Comparison of ENCODE assay signal across 12 cellular contexts in the genomic region with DNA sequence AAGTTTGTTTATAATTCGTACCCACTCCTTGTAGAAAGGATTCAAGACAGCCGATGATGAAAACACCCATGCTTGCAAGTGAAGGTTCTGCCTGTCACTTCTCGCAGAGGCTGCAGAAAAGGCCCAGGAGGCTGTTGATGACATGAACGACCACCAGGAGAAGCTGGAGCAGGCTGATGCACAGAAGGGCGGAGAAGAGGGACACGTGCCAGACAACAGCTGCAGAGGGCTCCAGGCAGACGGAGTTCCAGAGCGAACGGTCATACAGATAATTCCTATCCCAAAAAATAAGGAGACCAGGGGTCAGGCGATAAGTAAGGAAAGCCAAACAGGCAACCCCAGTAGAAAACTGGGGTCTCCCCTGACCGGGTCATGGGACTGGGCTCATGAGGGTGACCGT. TPM values are rescaled to one million over a fixed set of nuclear protein-coding genes. Genes with fewer than 3 reads are reported as not detected.
DNase-seq lines count a peak whose midpoint lies in the region; ATAC-seq and TF ChIP-seq lines count a peak whose summit lies in the region.
"Had no signal": no experiment of that assay in that cellular context is flagged by ENCODE, and none has a peak within 500 bp of the region (broad histone marks: within the 10 kb centered on the region; RNA-seq: fewer than 3 reads in every experiment).

No MANE protein-coding gene starts in this region.

- H3K4me3 ChIP-seq in BE2C (ENCODE audit: low read depth, low read length), result no peak overlapping the region
- no peak overlapping the region for H3K4me3 ChIP-seq in foreskin fibroblast (ENCODE audit: low read depth in 1 of 2, low read length in 2 of 2)

- no peak for ATAC-seq in HG03354 (IDR thresholded peaks at IDR 0.05; ENCODE audit: poor library complexity, severe bottlenecking, unreplicated experiment)

- H3K36me3 ChIP-seq in BE2C, result no peaks in the 10 kb centered on the region; the same call in 1 of the 2 replicates
- H3K36me3 ChIP-seq: neutrophil had no signal

- TF ChIP-seq CTCF in BE2C (IDR thresholded peaks at IDR 0.05; ENCODE audit: low read depth, low read length), result peak; percentile 73
- peak; percentile 8 for TF ChIP-seq CTCF in foreskin fibroblast (IDR thresholded peaks at IDR 0.05; ENCODE audit: low read depth, low read length)

- no peaks in the 10 kb centered on the region for H3K9me3 ChIP-seq in BE2C
- H3K9me3 ChIP-seq: neutrophil had no signal

- no peaks in the 10 kb centered on the region for H3K27me3 ChIP-seq in BE2C
- H3K27me3 ChIP-seq: neutrophil had no signal

- POLR2A ChIA-PET in HEK293T (lab: Yijun Ruan, JAX), result no interaction called here

- H3K4me1 ChIP-seq in BE2C, result no peaks in the 10 kb centered on the region; the same call in 1 of the 2 replicates

- CTCF ChIA-PET in HEK293T (lab: Yijun Ruan, JAX), result interaction anchor here (0.6 kb wide), 1 partner anchor 134 kb away, joined by 5 read pairs; no protein-coding TSS in a partner anchor

- DNase-seq in BE2C, result peak; percentile 80
- DNase-seq in HEK293T (ENCODE audit: extremely low spot score), result peak; percentile 39
- DNase-seq in RPMI8226, result peak; percentile 27
- peak; percentile 30 to 50 for DNase-seq in foreskin fibroblast
- no peak for DNase-seq in T-helper 1 cell
- no peak for DNase-seq in activated CD4-positive, alpha-beta T cell treated with anti-CD3 and anti-CD28 coated beads for 1 hour
- DNase-seq in iPS-NIHi7 (ENCODE audit: extremely low spot score), result no peak
- DNase-seq: amygdala; kidney glomerular epithelial cell; NK-92 treated with Interleukin-12 subunit alpha and Interleukin-12 subunit beta, amount 100 ng/mL, for 24 hours had no signal

TF ChIP-seq in HEK293T, 16 proteins besides CTCF, POLR2A, EP300 and RAD21:
- no peak for TF ChIP-seq FOXK2 (IDR thresholded peaks at IDR 0.05)
- TF ChIP-seq ELF4 (IDR thresholded peaks at IDR 0.05), result no peak
- no peak for TF ChIP-seq NFRKB (IDR thresholded peaks at IDR 0.05)
- TF ChIP-seq CTBP1 (IDR thresholded peaks at IDR 0.05; ENCODE audit: borderline replicate concordance), result no peak
- TF ChIP-seq, protein P1, sequence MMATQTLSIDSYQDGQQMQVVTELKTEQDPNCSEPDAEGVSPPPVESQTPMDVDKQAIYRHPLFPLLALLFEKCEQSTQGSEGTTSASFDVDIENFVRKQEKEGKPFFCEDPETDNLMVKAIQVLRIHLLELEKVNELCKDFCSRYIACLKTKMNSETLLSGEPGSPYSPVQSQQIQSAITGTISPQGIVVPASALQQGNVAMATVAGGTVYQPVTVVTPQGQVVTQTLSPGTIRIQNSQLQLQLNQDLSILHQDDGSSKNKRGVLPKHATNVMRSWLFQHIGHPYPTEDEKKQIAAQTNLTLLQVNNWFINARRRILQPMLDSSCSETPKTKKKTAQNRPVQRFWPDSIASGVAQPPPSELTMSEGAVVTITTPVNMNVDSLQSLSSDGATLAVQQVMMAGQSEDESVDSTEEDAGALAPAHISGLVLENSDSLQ (IDR thresholded peaks at IDR 0.05), result peak; percentile 38; the same call in 1 of the 2 replicates
- no peak for TF ChIP-seq ARNT (IDR thresholded peaks at IDR 0.05)
- no peak for TF ChIP-seq LEF1 (IDR thresholded peaks at IDR 0.05; ENCODE audit: borderline replicate concordance)
- no peak for TF ChIP-seq ZNF384 (IDR thresholded peaks at IDR 0.05)
- no peak for TF ChIP-seq FOXA1 (IDR thresholded peaks at IDR 0.05)

RNA-seq across cellular contexts. Expression of a gene that starts 5.7 kb away (rescaled TPM):
- 7.5 TPM for polyA plus RNA-seq in BE2C (2012; ENCODE audit: insufficient read depth, insufficient read length, low read depth)

RNA-seq across cellular contexts. Expression of a gene that starts 14.5 kb away (rescaled TPM):
- not detected for polyA plus RNA-seq in BE2C (2012; ENCODE audit: insufficient read depth, insufficient read length, low read depth)

RNA-seq across cellular contexts. Expression of a gene that starts 36.2 kb away (rescaled TPM):
- polyA plus RNA-seq in BE2C (2012; ENCODE audit: insufficient read depth, insufficient read length, low read depth), result 63.7 TPM

Comparison
In these comparisons a context has a peak if more than half of its experiments do, and no peak if none do; other contexts are left out.
1. DNase-seq: peak in BE2C (single experiment), HEK293T (single experiment), RPMI8226 (single experiment) and foreskin fibroblast (2 of 2); none in T-helper 1 cell (0 of 5), activated CD4-positive, alpha-beta T cell treated with anti-CD3 and anti-CD28 coated beads for 1 hour (single experiment) and iPS-NIHi7 (single experiment).